Comparison of ENCODE assay signal across 8 cellular contexts in the genomic region with DNA sequence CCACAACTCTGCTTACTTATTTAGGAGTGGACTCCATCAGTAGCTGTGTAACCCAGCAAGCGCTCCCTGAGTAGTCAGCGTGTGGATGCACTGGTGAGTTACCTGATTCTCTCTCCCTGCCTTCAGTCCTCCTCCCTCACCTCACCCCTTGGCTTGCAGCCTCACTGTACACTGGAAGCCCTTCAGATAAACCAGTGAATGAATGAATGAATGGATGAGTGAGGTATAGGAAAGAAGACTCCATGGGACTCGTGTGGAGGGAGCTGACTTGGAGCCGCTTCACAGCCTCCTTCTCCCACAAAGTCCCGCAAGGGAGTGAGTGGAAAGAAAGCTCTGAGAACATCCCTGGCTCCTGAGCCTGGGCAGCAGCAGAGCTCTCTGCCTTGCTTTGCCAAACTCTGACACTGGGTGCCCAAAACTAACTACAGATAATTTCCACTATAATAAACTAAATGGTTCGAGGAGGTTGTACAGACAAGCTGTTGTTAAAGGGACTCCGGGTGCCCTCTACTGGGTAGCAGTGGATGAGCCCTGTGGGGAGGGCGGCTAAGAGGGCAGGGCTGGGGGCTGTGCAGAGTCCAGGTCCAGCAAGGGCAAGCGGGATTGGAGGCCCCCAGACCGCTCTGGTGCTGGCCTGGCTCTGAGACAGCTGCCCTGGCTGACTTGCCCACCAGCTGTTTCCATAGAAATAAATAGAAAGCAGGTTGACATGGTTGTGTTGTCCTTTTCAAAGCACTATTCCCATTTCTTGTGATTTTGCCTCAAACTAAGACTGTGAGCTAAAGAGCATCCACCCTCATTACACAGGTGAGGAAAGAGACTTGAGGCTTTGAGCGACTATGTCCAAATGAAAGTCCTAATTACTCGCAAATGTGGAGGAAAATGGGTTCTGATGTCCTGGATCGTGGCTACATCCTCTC.
DNase-seq lines count a peak whose midpoint lies in the region; ATAC-seq, FAIRE-seq and TF ChIP-seq lines count a peak whose summit lies in the region.

No MANE protein-coding gene starts in this region.

- WGBS in heart left ventricle, 4 donors: 65 to 74% (median 69%) methylated on average over 13 of the region's 13 CpGs

- TF ChIP-seq CTCF in D721Med (IDR thresholded peaks at IDR 0.05; ENCODE audit: insufficient read depth, missing control alignments) (peak; percentile 74), heart left ventricle (IDR thresholded peaks at IDR 0.05) (peak; percentile 26 to 59 (median 48))

- H3K27me3 ChIP-seq in heart left ventricle: peaks cover 0 to 3% (median 0%) of the 10 kb centered on the region in 9 donors

- FAIRE-seq in D721Med (lab: Jason Lieb, UNC): no peak

- H3K4me3 ChIP-seq in heart left ventricle: no peak overlapping the region

- no peaks in the 10 kb centered on the region for H3K36me3 ChIP-seq in heart left ventricle

- intact Hi-C loops in heart left ventricle (cut with DNase I): loop anchor here in 6 of 10 donors (2.0 to 10.0 kb wide), 9 partner anchors 133 to 847 kb away; partner anchors contain the start of gene SYNDIG1 (in 1 of the 6)

- no peak overlapping the region for H3K27ac ChIP-seq in heart left ventricle

- no peaks in the 10 kb centered on the region for H3K9me3 ChIP-seq in heart left ventricle

- ATAC-seq in HG02885 (IDR thresholded peaks at IDR 0.05; ENCODE audit: poor library complexity, unreplicated experiment) (peak; percentile 61), heart left ventricle (peak in 3 of 4 donors; percentile 70 to 88 (median 72)), GM19455 (IDR thresholded peaks at IDR 0.05; ENCODE audit: unreplicated experiment) (no peak), GM18909 (IDR thresholded peaks at IDR 0.05; ENCODE audit: poor library complexity, unreplicated experiment) (no peak)

- DNase-seq in D721Med (ENCODE audit: insufficient read length, low spot score) (no peak), UCSD-AML1 (lab: John Stamatoyannopoulos, UW; ENCODE audit: unreplicated experiment) (peak; percentile 51), heart left ventricle (no peak), T1000 (lab: John Stamatoyannopoulos, UW) (no peak)
- DNase-seq in stimulated activated CD8-positive, alpha-beta memory T cell treated with anti-CD3 and anti-CD28 coated beads, Interleukin-4, amount 100 ng/mL, for 48 hours: peak; percentile 43

- no peaks in the 10 kb centered on the region for H3K4me1 ChIP-seq in heart left ventricle

- no peak for TF ChIP-seq POLR2A in heart left ventricle (IDR thresholded peaks at IDR 0.05)

Comparison
In these comparisons a context has a peak if more than half of its experiments do, and no peak if none do; other contexts are left out.
1. DNase-seq: peak in UCSD-AML1 (single experiment) and stimulated activated CD8-positive, alpha-beta memory T cell treated with anti-CD3 and anti-CD28 coated beads, Interleukin-4, amount 100 ng/mL, for 48 hours (single experiment); none in D721Med (single experiment), heart left ventricle (0 of 5) and T1000 (single experiment).
2. ATAC-seq: peak in HG02885 (single experiment) and heart left ventricle (3 of 4); none in GM19455 (single experiment) and GM18909 (single experiment).